In genomic region chr11:118241191-118242098, GRCh38 we compare ENCODE assay signal across 9 cellular contexts. TPM values are rescaled to one million over a fixed set of nuclear protein-coding genes. Genes with fewer than 3 reads are reported as not detected.
A peak's percentile ranks its signal among the peaks of the same experiment; 100 is the strongest.
DNase-seq lines count a peak whose midpoint lies in the region; ATAC-seq, FAIRE-seq and TF ChIP-seq lines count a peak whose summit lies in the region.
"Had no signal": no experiment of that assay in that cellular context is flagged by ENCODE, and none has a peak within 500 bp of the region (broad histone marks: within the 10 kb centered on the region; RNA-seq: fewer than 3 reads in every experiment).

No MANE protein-coding gene starts in this region.

- no peaks in the 10 kb centered on the region for H3K79me2 ChIP-seq in H9 (ENCODE audit: insufficient read depth, low read length)

- H2BK15ac ChIP-seq in H9 (ENCODE audit: low read depth, low read length), result no peak overlapping the region

- H3K27me3 ChIP-seq in testis (no peaks in the 10 kb centered on the region), H9 (ENCODE audit: insufficient read depth, low read length) (no peaks in the 10 kb centered on the region)

- H4K8ac ChIP-seq in H9 (replicated peaks; ENCODE audit: insufficient read length, low read depth, low read length), result no peak overlapping the region

- H2BK20ac ChIP-seq in H9 (ENCODE audit: low read depth, low read length, poor library complexity, severe bottlenecking), result no peak overlapping the region

- no peak overlapping the region for H4K91ac ChIP-seq in H9 (ENCODE audit: insufficient read length, low read depth, low read length)

- intact Hi-C loops in activated T-helper 2 cell treated with anti-CD3 and anti-CD28 coated beads, Interferon-gamma antibody, Interleukin-2, Interleukin-4, amounts not matched to agents 10 μg/mL and 5 μg/mL and 100 μg/mL, durations not matched to agents 14 hours and 24 hours and 36 hours (cut with micrococcal nuclease), result loop anchor here (1.0 to 5.0 kb wide), 7 partner anchors 9 to 201 kb away; partner anchors contain the start of gene JAML
- intact Hi-C loops in testis (cut with DNase I; ENCODE audit: low total_unique reads), result no loop called here

- H3K36me3 ChIP-seq in testis (ENCODE audit: low read depth, missing control alignments), result no peaks in the 10 kb centered on the region

- 58 to 70% methylated on average over 9 of the region's 9 CpGs for WGBS in testis, 2 donors
- no CpG with 5 or more reads among the region's 9 CpGs for WGBS in H9 (ENCODE audit: extremely low coverage, insufficient read length, low lambda C conversion rate)

- ATAC-seq in HG02642 (IDR thresholded peaks at IDR 0.05; ENCODE audit: poor library complexity, unreplicated experiment), result peak; percentile 83
- ATAC-seq in stimulated activated naive B cell treated with anti-CD40 and anti-IgM and Interleukin-4, amounts not matched to agents 10 μg/mL and 1 μg/mL and 100 μg/mL, for 72 hours (replicated peaks), result peak; percentile 92

- H3K27ac ChIP-seq in testis (peak overlapping the region in 1 of 2 donors; percentile 60), H9 (ENCODE audit: insufficient read length, low read depth, low read length) (no peak overlapping the region)

- peak overlapping the region; percentile 78 for H3K4me3 Mint-ChIP-seq in activated T-helper 2 cell treated with anti-CD3 and anti-CD28 coated beads, Interferon-gamma antibody, Interleukin-2, Interleukin-4, amounts not matched to agents 10 μg/mL and 5 μg/mL and 100 μg/mL, durations not matched to agents 14 hours and 24 hours and 36 hours (ENCODE audit: low read depth)
- peak overlapping the region; percentile 67 to 72 for H3K4me3 Mint-ChIP-seq in stimulated activated naive B cell treated with anti-CD40 and anti-IgM and Interleukin-4, amounts not matched to agents 10 μg/mL and 1 μg/mL and 100 μg/mL, for 72 hours
- no peak overlapping the region for H3K4me3 Mint-ChIP-seq in H9
- H3K4me3 Mint-ChIP-seq: nephron had no signal

- H3K14ac ChIP-seq in H9 (ENCODE audit: insufficient read depth, low read length), result no peak overlapping the region

- H3K9me3 ChIP-seq in testis (no peaks in the 10 kb centered on the region), H9 (ENCODE audit: control insufficient read depth, low read depth, low read length) (no peaks in the 10 kb centered on the region)

- DNase-seq in GM12891 (ENCODE audit: insufficient read length, low spot score), result no peak
- DNase-seq in NOMO-1 (lab: John Stamatoyannopoulos, UW; ENCODE audit: unreplicated experiment in 2 of 2), result peak; percentile 76 to 83
- DNase-seq in activated T-helper 2 cell treated with anti-CD3 and anti-CD28 coated beads, Interferon-gamma antibody, Interleukin-2, Interleukin-4, amounts not matched to agents 10 μg/mL and 5 μg/mL and 100 μg/mL, durations not matched to agents 14 hours and 24 hours and 36 hours (ENCODE audit: low spot score), result peak; percentile 65
- peak; percentile 22 for DNase-seq in iris pigment epithelial cell (ENCODE audit: low read depth)
- peak; percentile 68 for DNase-seq in stimulated activated naive B cell treated with anti-CD40 and anti-IgM and Interleukin-4, amounts not matched to agents 10 μg/mL and 1 μg/mL and 100 μg/mL, for 72 hours
- DNase-seq in testis, result no peak
- no peak for DNase-seq in H9

- no peak for TF ChIP-seq POLR2A in GM12891 (IDR thresholded peaks at IDR 0.05; ENCODE audit: low read depth, low read length)
- no peak for TF ChIP-seq POLR2A in testis (IDR thresholded peaks at IDR 0.05)

- H3K27me3 Mint-ChIP-seq in activated T-helper 2 cell treated with anti-CD3 and anti-CD28 coated beads, Interferon-gamma antibody, Interleukin-2, Interleukin-4, amounts not matched to agents 10 μg/mL and 5 μg/mL and 100 μg/mL, durations not matched to agents 14 hours and 24 hours and 36 hours (ENCODE audit: low read depth), result no peaks in the 10 kb centered on the region
- H3K27me3 Mint-ChIP-seq in stimulated activated naive B cell treated with anti-CD40 and anti-IgM and Interleukin-4, amounts not matched to agents 10 μg/mL and 1 μg/mL and 100 μg/mL, for 72 hours, result no peaks in the 10 kb centered on the region
- peaks cover 28% of the 10 kb centered on the region for H3K27me3 Mint-ChIP-seq in H9 (ENCODE audit: low read depth)

- H3K56ac ChIP-seq in H9 (ENCODE audit: insufficient read length, low read depth, low read length), result no peak overlapping the region

- H2BK12ac ChIP-seq in H9 (ENCODE audit: insufficient read length, low read depth, low read length), result no peak overlapping the region

- FAIRE-seq in GM12891 (lab: Jason Lieb, UNC), result peak; percentile 98

- H3K9ac ChIP-seq in H9 (ENCODE audit: extremely low read depth, insufficient read length, low read length), result no peak overlapping the region

- no peak overlapping the region for H3K4me2 ChIP-seq in H9 (ENCODE audit: insufficient read depth, insufficient read length, low read length)

- no peaks in the 10 kb centered on the region for H3K9me3 Mint-ChIP-seq in activated T-helper 2 cell treated with anti-CD3 and anti-CD28 coated beads, Interferon-gamma antibody, Interleukin-2, Interleukin-4, amounts not matched to agents 10 μg/mL and 5 μg/mL and 100 μg/mL, durations not matched to agents 14 hours and 24 hours and 36 hours
- peaks cover 2 to 5% of the 10 kb centered on the region in 2 donors for H3K9me3 Mint-ChIP-seq in stimulated activated naive B cell treated with anti-CD40 and anti-IgM and Interleukin-4, amounts not matched to agents 10 μg/mL and 1 μg/mL and 100 μg/mL, for 72 hours
- no peaks in the 10 kb centered on the region for H3K9me3 Mint-ChIP-seq in H9
- H3K9me3 Mint-ChIP-seq: nephron had no signal

- H3K79me1 ChIP-seq in H9 (ENCODE audit: insufficient read depth, low read depth, low read length, poor library complexity, severe bottlenecking), result no peaks in the 10 kb centered on the region

- H3K4me3 ChIP-seq in testis, result no peak overlapping the region

- no peak overlapping the region for H3K4ac ChIP-seq in H9 (ENCODE audit: low read depth, low read length)

- H4K20me1 ChIP-seq in H9 (ENCODE audit: control insufficient read depth, insufficient read depth, insufficient read length), result no peaks in the 10 kb centered on the region

- H3K36me3 Mint-ChIP-seq in activated T-helper 2 cell treated with anti-CD3 and anti-CD28 coated beads, Interferon-gamma antibody, Interleukin-2, Interleukin-4, amounts not matched to agents 10 μg/mL and 5 μg/mL and 100 μg/mL, durations not matched to agents 14 hours and 24 hours and 36 hours (ENCODE audit: low read depth), result peaks cover 71% of the 10 kb centered on the region
- peaks cover 32 to 56% of the 10 kb centered on the region in 2 donors for H3K36me3 Mint-ChIP-seq in stimulated activated naive B cell treated with anti-CD40 and anti-IgM and Interleukin-4, amounts not matched to agents 10 μg/mL and 1 μg/mL and 100 μg/mL, for 72 hours
- no peaks in the 10 kb centered on the region for H3K36me3 Mint-ChIP-seq in H9 (ENCODE audit: insufficient read depth in 1 of 3, low read depth in 3 of 3)

- no peak overlapping the region for H3K18ac ChIP-seq in H9 (ENCODE audit: insufficient read length, low read depth, low read length)

- no peaks in the 10 kb centered on the region for H3K4me1 ChIP-seq in testis
- H3K4me1 ChIP-seq in H9 (ENCODE audit: insufficient read depth, low read length), result peaks cover 6% of the 10 kb centered on the region; the same call in 1 of the 2 replicates

- no peak overlapping the region for H3K23ac ChIP-seq in H9 (ENCODE audit: insufficient read length, low read depth, low read length)

- no peak overlapping the region for H2BK5ac ChIP-seq in H9 (ENCODE audit: insufficient read length, low read length)

- no peak overlapping the region for H4K5ac ChIP-seq in H9 (ENCODE audit: insufficient read length, low read depth, low read length)

- TF ChIP-seq CTCF in testis (IDR thresholded peaks at IDR 0.05), result no peak
- no peak for TF ChIP-seq CTCF in H9 (conservative IDR thresholded peaks at IDR 0.05)

- no peaks in the 10 kb centered on the region for H3K23me2 ChIP-seq in H9 (ENCODE audit: insufficient read length, low read depth, low read length, poor library complexity, severe bottlenecking)

- peak overlapping the region; percentile 95 for H3K27ac Mint-ChIP-seq in activated T-helper 2 cell treated with anti-CD3 and anti-CD28 coated beads, Interferon-gamma antibody, Interleukin-2, Interleukin-4, amounts not matched to agents 10 μg/mL and 5 μg/mL and 100 μg/mL, durations not matched to agents 14 hours and 24 hours and 36 hours
- H3K27ac Mint-ChIP-seq in stimulated activated naive B cell treated with anti-CD40 and anti-IgM and Interleukin-4, amounts not matched to agents 10 μg/mL and 1 μg/mL and 100 μg/mL, for 72 hours, result peak overlapping the region; percentile 96
- H3K27ac Mint-ChIP-seq in H9, result no peak overlapping the region
- H3K27ac Mint-ChIP-seq: nephron had no signal

- no peak overlapping the region for H2AFZ ChIP-seq in H9 (ENCODE audit: low read length)

- no peak overlapping the region for H2AK5ac ChIP-seq in H9 (ENCODE audit: insufficient read length, low read length)

- H2BK120ac ChIP-seq in H9 (ENCODE audit: low read depth, low read length, poor library complexity, severe bottlenecking), result no peak overlapping the region

- no peak overlapping the region for H3T11ph ChIP-seq in H9 (ENCODE audit: low read length)

- H3K4me1 Mint-ChIP-seq in activated T-helper 2 cell treated with anti-CD3 and anti-CD28 coated beads, Interferon-gamma antibody, Interleukin-2, Interleukin-4, amounts not matched to agents 10 μg/mL and 5 μg/mL and 100 μg/mL, durations not matched to agents 14 hours and 24 hours and 36 hours (ENCODE audit: low read depth), result peaks cover 83% of the 10 kb centered on the region
- H3K4me1 Mint-ChIP-seq in stimulated activated naive B cell treated with anti-CD40 and anti-IgM and Interleukin-4, amounts not matched to agents 10 μg/mL and 1 μg/mL and 100 μg/mL, for 72 hours, result peaks cover 54 to 82% of the 10 kb centered on the region in 2 donors
- H3K4me1 Mint-ChIP-seq in H9, result peaks cover 13 to 23% of the 10 kb centered on the region in 2 experiments

RNA-seq across cellular contexts. Expression of gene MPZL3, which starts 10.7 kb away (rescaled TPM):
- polyA plus RNA-seq in GM12891 (2012; ENCODE audit: low read depth, missing spikeins), result 2.0 TPM
- 49.5 and 49.7 TPM in 2 replicates for total RNA-seq in activated T-helper 2 cell treated with anti-CD3 and anti-CD28 coated beads, Interferon-gamma antibody, Interleukin-2, Interleukin-4, amounts not matched to agents 10 μg/mL and 5 μg/mL and 100 μg/mL, durations not matched to agents 14 hours and 24 hours and 36 hours
- total RNA-seq in testis (1 to 10 TPM; 2.4 to 3.2 TPM), H9 (2021) (2.1 and 2.6 TPM in 2 replicates)
- 3.4 TPM for polyA plus RNA-seq in testis (ENCODE audit: insufficient read depth, low read depth, low replicate concordance)

RNA-seq across cellular contexts. Expression of gene JAML, which starts 16.6 kb away (rescaled TPM):
- polyA plus RNA-seq in GM12891 (2012; ENCODE audit: low read depth, missing spikeins), result 3.8 TPM
- 377 and 389 TPM in 2 replicates for total RNA-seq in activated T-helper 2 cell treated with anti-CD3 and anti-CD28 coated beads, Interferon-gamma antibody, Interleukin-2, Interleukin-4, amounts not matched to agents 10 μg/mL and 5 μg/mL and 100 μg/mL, durations not matched to agents 14 hours and 24 hours and 36 hours
- total RNA-seq in testis (1 to 10 TPM; 1.9 to 3.5 TPM), H9 (2021) (0.35 and 0.48 TPM in 2 replicates)
- polyA plus RNA-seq in testis (ENCODE audit: insufficient read depth, low read depth, low replicate concordance), result 9.7 TPM

RNA-seq across cellular contexts. Expression of gene MPZL2, which starts 22.7 kb away (rescaled TPM):
- 0.21 TPM for polyA plus RNA-seq in GM12891 (2012; ENCODE audit: low read depth, missing spikeins)
- 13.9 and 14.6 TPM in 2 replicates for total RNA-seq in activated T-helper 2 cell treated with anti-CD3 and anti-CD28 coated beads, Interferon-gamma antibody, Interleukin-2, Interleukin-4, amounts not matched to agents 10 μg/mL and 5 μg/mL and 100 μg/mL, durations not matched to agents 14 hours and 24 hours and 36 hours
- total RNA-seq in testis (1 to 10 TPM; 1.7 to 3.0 TPM), H9 (2021) (0.26 and 0.55 TPM in 2 replicates)
- 4.2 TPM for polyA plus RNA-seq in testis (ENCODE audit: insufficient read depth, low read depth, low replicate concordance)

Comparison
In these comparisons a context has a peak if more than half of its experiments do, and no peak if none do; other contexts are left out.
1. DNase-seq: peak in NOMO-1 (2 of 2), activated T-helper 2 cell treated with anti-CD3 and anti-CD28 coated beads, Interferon-gamma antibody, Interleukin-2, Interleukin-4, amounts not matched to agents 10 μg/mL and 5 μg/mL and 100 μg/mL, durations not matched to agents 14 hours and 24 hours and 36 hours (single experiment), iris pigment epithelial cell (single experiment) and stimulated activated naive B cell treated with anti-CD40 and anti-IgM and Interleukin-4, amounts not matched to agents 10 μg/mL and 1 μg/mL and 100 μg/mL, for 72 hours (single experiment); none in GM12891 (single experiment), testis (single experiment) and H9 (single experiment).
2. H3K27ac Mint-ChIP-seq: peak in activated T-helper 2 cell treated with anti-CD3 and anti-CD28 coated beads, Interferon-gamma antibody, Interleukin-2, Interleukin-4, amounts not matched to agents 10 μg/mL and 5 μg/mL and 100 μg/mL, durations not matched to agents 14 hours and 24 hours and 36 hours (single experiment) and stimulated activated naive B cell treated with anti-CD40 and anti-IgM and Interleukin-4, amounts not matched to agents 10 μg/mL and 1 μg/mL and 100 μg/mL, for 72 hours (single experiment); none in H9 (0 of 3).
3. H3K4me3 Mint-ChIP-seq: peak in activated T-helper 2 cell treated with anti-CD3 and anti-CD28 coated beads, Interferon-gamma antibody, Interleukin-2, Interleukin-4, amounts not matched to agents 10 μg/mL and 5 μg/mL and 100 μg/mL, durations not matched to agents 14 hours and 24 hours and 36 hours (single experiment) and stimulated activated naive B cell treated with anti-CD40 and anti-IgM and Interleukin-4, amounts not matched to agents 10 μg/mL and 1 μg/mL and 100 μg/mL, for 72 hours (2 of 2); none in H9 (0 of 2).
4. RNA of gene MPZL3, which starts 10.7 kb away (total RNA-seq): 49.5 to 49.7 TPM in activated T-helper 2 cell treated with anti-CD3 and anti-CD28 coated beads, Interferon-gamma antibody, Interleukin-2, Interleukin-4, amounts not matched to agents 10 μg/mL and 5 μg/mL and 100 μg/mL, durations not matched to agents 14 hours and 24 hours and 36 hours; 2.4 to 3.2 TPM in testis and 2.1 to 2.6 TPM in H9; every median in the first group is over 10 times any median in the second.
5. RNA of gene JAML, which starts 16.6 kb away (total RNA-seq): 377 to 389 TPM in activated T-helper 2 cell treated with anti-CD3 and anti-CD28 coated beads, Interferon-gamma antibody, Interleukin-2, Interleukin-4, amounts not matched to agents 10 μg/mL and 5 μg/mL and 100 μg/mL, durations not matched to agents 14 hours and 24 hours and 36 hours; 1.9 to 3.5 TPM in testis and 0.35 to 0.48 TPM in H9; every median in the first group is over 10 times any median in the second.